In genomic region chr18:77061946-77062517, GRCh38 we compare ENCODE assay signal across 8 cellular contexts.
DNase-seq lines count a peak whose midpoint lies in the region; ATAC-seq and TF ChIP-seq lines count a peak whose summit lies in the region.

No MANE protein-coding gene starts in this region.

- DNase-seq in mucosa of descending colon (peak in 1 of 3 donors; percentile 57), EL (no peak), kidney glomerular epithelial cell (lab: John Stamatoyannopoulos, UW) (no peak)
- no peak for DNase-seq in stimulated activated naive CD4-positive, alpha-beta T cell treated with Interleukin-2 at 50 U/mL for 16 hours (lab: John Stamatoyannopoulos, UW)

- H3K9me3 Mint-ChIP-seq in activated naive CD4-positive, alpha-beta T cell treated with anti-CD3 and anti-CD28 coated beads, Interleukin-2, amount 50 U/mL, for 24 hours: no peaks in the 10 kb centered on the region

- no peaks in the 10 kb centered on the region for H3K27me3 Mint-ChIP-seq in activated naive CD4-positive, alpha-beta T cell treated with anti-CD3 and anti-CD28 coated beads, Interleukin-2, amount 50 U/mL, for 24 hours

- no peak overlapping the region for H3K4me3 ChIP-seq in mucosa of descending colon

- H3K9me3 ChIP-seq in mucosa of descending colon: no peaks in the 10 kb centered on the region

- peak overlapping the region; percentile 60 for H3K4me3 Mint-ChIP-seq in activated naive CD4-positive, alpha-beta T cell treated with anti-CD3 and anti-CD28 coated beads, Interleukin-2, amount 50 U/mL, for 24 hours

- H3K4me1 Mint-ChIP-seq in activated naive CD4-positive, alpha-beta T cell treated with anti-CD3 and anti-CD28 coated beads, Interleukin-2, amount 50 U/mL, for 24 hours: peaks cover 86% of the 10 kb centered on the region

- H3K4me1 ChIP-seq in mucosa of descending colon (ENCODE audit: low read depth): peaks cover 8% of the 10 kb centered on the region

- H3K36me3 ChIP-seq in mucosa of descending colon (ENCODE audit: low read depth): no peaks in the 10 kb centered on the region

- TF ChIP-seq CTCF in GM12872 (IDR thresholded peaks at IDR 0.05; ENCODE audit: insufficient read depth, low read depth, low read length): peak; percentile 33; the same call in 2 of the 3 replicates
- no peak for TF ChIP-seq CTCF in mucosa of descending colon (IDR thresholded peaks at IDR 0.05)

- intact Hi-C loops in mucosa of descending colon (cut with DNase I, micrococcal nuclease): no loop called here

- ATAC-seq in GM21447 (IDR thresholded peaks at IDR 0.05; ENCODE audit: unreplicated experiment) (peak; percentile 31), HG03565 (IDR thresholded peaks at IDR 0.05; ENCODE audit: unreplicated experiment) (peak; percentile 31), mucosa of descending colon (peak; percentile 43)

- peak overlapping the region; percentile 87 for H3K27ac Mint-ChIP-seq in activated naive CD4-positive, alpha-beta T cell treated with anti-CD3 and anti-CD28 coated beads, Interleukin-2, amount 50 U/mL, for 24 hours

- peaks cover 26% of the 10 kb centered on the region for H3K36me3 Mint-ChIP-seq in activated naive CD4-positive, alpha-beta T cell treated with anti-CD3 and anti-CD28 coated beads, Interleukin-2, amount 50 U/mL, for 24 hours
